ENCODE assay signal across 31 cellular contexts in the genomic region with DNA sequence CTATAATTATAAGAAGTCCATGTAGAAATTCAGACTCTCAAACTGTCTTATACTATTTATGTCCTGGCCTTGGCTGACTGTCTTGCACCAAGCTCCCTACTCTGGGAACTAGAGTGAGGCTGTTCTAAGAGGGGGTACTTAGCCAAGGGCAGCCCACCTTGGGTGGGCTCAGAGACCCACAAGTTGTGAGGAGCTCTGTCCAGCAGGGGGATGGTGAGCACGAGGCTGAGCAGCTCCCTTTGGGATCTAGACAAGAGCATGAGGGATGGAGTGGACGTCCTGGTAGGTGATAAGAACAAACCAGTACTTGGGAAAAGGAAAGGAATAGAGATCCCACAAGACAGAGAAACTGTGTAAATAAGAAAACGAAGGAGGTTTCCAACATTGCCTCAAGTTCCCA.
A peak's percentile ranks its signal among the peaks of the same experiment; 100 is the strongest.
DNase-seq lines count a peak whose midpoint lies in the region; ATAC-seq and TF ChIP-seq lines count a peak whose summit lies in the region.
"Had no signal": no experiment of that assay in that cellular context is flagged by ENCODE, and none has a peak within 500 bp of the region (broad histone marks: within the 10 kb centered on the region; RNA-seq: fewer than 3 reads in every experiment).

No MANE protein-coding gene starts in this region.

- H3K27me3 Mint-ChIP-seq in WTC11 (ENCODE audit: low read depth) (no peaks in the 10 kb centered on the region; the same call in 1 of the 2 replicates), neural progenitor cell (ENCODE audit: insufficient read depth, low read depth) (no peaks in the 10 kb centered on the region)
- peaks cover 12% of the 10 kb centered on the region for H3K27me3 Mint-ChIP-seq in activated T-helper 17 cell treated with anti-CD3 and anti-CD28 coated beads, Interleukin-2, amount 50 U/mL, for 72 hours

- peaks cover 37% of the 10 kb centered on the region for H3K4me1 ChIP-seq in neural progenitor cell
- no peaks in the 10 kb centered on the region for H3K4me1 ChIP-seq in colonic mucosa
- H3K4me1 ChIP-seq: parathyroid adenoma had no signal

- H2AFZ ChIP-seq in neural progenitor cell (replicated peaks) = no peak overlapping the region
- H2AFZ ChIP-seq: parathyroid adenoma had no signal

- DNase-seq in GM12864 (ENCODE audit: low read depth) (no peak), WTC11 (ENCODE audit: low spot score) (peak; percentile 61), epithelial cell of proximal tubule (ENCODE audit: low read depth) (no peak), neural progenitor cell (ENCODE audit: low spot score) (peak; percentile 62), colonic mucosa (no peak), medulla oblongata (ENCODE audit: extremely low spot score) (no peak), HPDE6-E6E7 (ENCODE audit: extremely low spot score) (no peak)
- DNase-seq: activated CD4-positive, alpha-beta T cell treated with anti-CD3 and anti-CD28 coated beads for 48 hours; activated CD8-positive, alpha-beta memory T cell treated with anti-CD3 and anti-CD28 coated beads for 24 hours; activated naive CD8-positive, alpha-beta T cell treated with anti-CD3 and anti-CD28 coated beads for 36 hours; activated T-cell treated with anti-CD3 and anti-CD28 coated beads for 4 hours; anterior cingulate cortex; CD4-positive, alpha-beta T cell; esophagus squamous epithelium; HCEC 1CT; hippocampal formation; Karpas-422; mesenchymal stem cell; MV-4-11; NCI-H1436 treated with DMSO at 0.1 percent for 48 hours; NCI-H2081 treated with DMSO at 0.1 percent for 48 hours; NCI-H226; right cardiac atrium; Right ventricle myocardium superior; spleen; stimulated activated CD4-positive, alpha-beta T cell treated with anti-CD3 and anti-CD28 coated beads, Interleukin-2, amount 100 ng/mL, for 24 hours; stimulated activated naive CD8-positive, alpha-beta T cell treated with anti-CD3 and anti-CD28 coated beads, Interleukin-15, Interleukin-2, amounts not matched to agents 100 U/mL and 50 U/mL, for 24 hours had no signal

- H4K20me1 ChIP-seq in neural progenitor cell (ENCODE audit: low read depth) = no peaks in the 10 kb centered on the region

- H3K4me1 Mint-ChIP-seq in WTC11 (peaks cover 31% of the 10 kb centered on the region), neural progenitor cell (peaks cover 25% of the 10 kb centered on the region)
- H3K4me1 Mint-ChIP-seq in activated T-helper 17 cell treated with anti-CD3 and anti-CD28 coated beads, Interleukin-2, amount 50 U/mL, for 72 hours = no peaks in the 10 kb centered on the region
- H3K4me1 Mint-ChIP-seq: activated naive CD8-positive, alpha-beta T cell treated with anti-CD3 and anti-CD28 coated beads for 36 hours had no signal

- H3K27ac Mint-ChIP-seq in WTC11 = no peak overlapping the region
- H3K27ac Mint-ChIP-seq in neural progenitor cell = no peak overlapping the region
- H3K27ac Mint-ChIP-seq in activated T-helper 17 cell treated with anti-CD3 and anti-CD28 coated beads, Interleukin-2, amount 50 U/mL, for 72 hours = no peak overlapping the region
- H3K27ac Mint-ChIP-seq: activated naive CD8-positive, alpha-beta T cell treated with anti-CD3 and anti-CD28 coated beads for 36 hours; CD4-positive, alpha-beta T cell had no signal

- H3K4me2 ChIP-seq in neural progenitor cell = no peak overlapping the region

- H3K4me3 ChIP-seq in GM12864 (ENCODE audit: low read depth, low read length) (no peak overlapping the region), epithelial cell of proximal tubule (ENCODE audit: low read depth, low read length) (no peak overlapping the region), neural progenitor cell (no peak overlapping the region), colonic mucosa (no peak overlapping the region)
- H3K4me3 ChIP-seq: esophagus squamous epithelium, spleen had no signal

- H3K27ac ChIP-seq in neural progenitor cell (no peak overlapping the region), colonic mucosa (no peak overlapping the region)
- H3K27ac ChIP-seq: esophagus squamous epithelium, parathyroid adenoma, spleen had no signal

- no peaks in the 10 kb centered on the region for H3K9me3 ChIP-seq in neural progenitor cell (ENCODE audit: low read depth)
- no peaks in the 10 kb centered on the region for H3K9me3 ChIP-seq in colonic mucosa
- H3K9me3 ChIP-seq: esophagus squamous epithelium had no signal

- peak; percentile 50 for ATAC-seq in WTC11
- no peak for ATAC-seq in activated T-helper 17 cell treated with anti-CD3 and anti-CD28 coated beads, Interleukin-2, amount 50 U/mL, for 72 hours (replicated peaks)
- ATAC-seq: HepG2; Panc1; right cardiac atrium; stimulated activated naive CD8-positive, alpha-beta T cell treated with anti-CD3 and anti-CD28 coated beads, Interleukin-15, Interleukin-2, amounts not matched to agents 100 U/mL and 50 U/mL, for 24 hours had no signal

- H3K79me2 ChIP-seq in neural progenitor cell (ENCODE audit: low read depth) = no peaks in the 10 kb centered on the region
- H3K79me2 ChIP-seq: parathyroid adenoma had no signal

- H3K4me3 Mint-ChIP-seq in WTC11 (no peak overlapping the region), neural progenitor cell (no peak overlapping the region)
- H3K4me3 Mint-ChIP-seq in activated T-helper 17 cell treated with anti-CD3 and anti-CD28 coated beads, Interleukin-2, amount 50 U/mL, for 72 hours = no peak overlapping the region
- H3K4me3 Mint-ChIP-seq: activated naive CD8-positive, alpha-beta T cell treated with anti-CD3 and anti-CD28 coated beads for 36 hours; CD4-positive, alpha-beta T cell had no signal

- H3K9ac ChIP-seq in neural progenitor cell = no peak overlapping the region
- no peak overlapping the region for H3K9ac ChIP-seq in colonic mucosa (ENCODE audit: low read depth in 2 of 2, low read length in 2 of 2)
- H3K9ac ChIP-seq: parathyroid adenoma had no signal

- intact Hi-C loops in colonic mucosa (cut with DNase I) = no loop called here

- CTCF ChIA-PET in WTC11 (lab: Charles Lee) = interaction anchor here (0.6 to 1.4 kb wide), 16 partner anchors 14 to 350 kb away, joined by 3 to 11 read pairs (median 4); no protein-coding TSS in a partner anchor

- H3K36me3 Mint-ChIP-seq in WTC11 (peaks cover 11% of the 10 kb centered on the region), neural progenitor cell (peaks cover 4% of the 10 kb centered on the region)
- no peaks in the 10 kb centered on the region for H3K36me3 Mint-ChIP-seq in activated T-helper 17 cell treated with anti-CD3 and anti-CD28 coated beads, Interleukin-2, amount 50 U/mL, for 72 hours (ENCODE audit: low read depth)
- H3K36me3 Mint-ChIP-seq: activated naive CD8-positive, alpha-beta T cell treated with anti-CD3 and anti-CD28 coated beads for 36 hours had no signal

- POLR2A ChIA-PET in WTC11 (lab: Charles Lee) = no interaction called here

- H3K36me3 ChIP-seq in neural progenitor cell (no peaks in the 10 kb centered on the region), colonic mucosa (no peaks in the 10 kb centered on the region)
- H3K36me3 ChIP-seq: esophagus squamous epithelium, spleen had no signal

- H3K27me3 ChIP-seq in neural progenitor cell (no peaks in the 10 kb centered on the region), colonic mucosa (no peaks in the 10 kb centered on the region)
- H3K27me3 ChIP-seq: esophagus squamous epithelium had no signal

- H3F3A ChIP-seq in neural progenitor cell (ENCODE audit: low read depth) = peaks cover 10% of the 10 kb centered on the region

- TF ChIP-seq CTCF in GM12864 (IDR thresholded peaks at IDR 0.05; ENCODE audit: low read depth, low read length, missing control alignments) (peak; percentile 2), WTC11 (IDR thresholded peaks at IDR 0.05) (0 out of 2 replicates have a peak, but pooled peaks have one; percentile 35), epithelial cell of proximal tubule (conservative IDR thresholded peaks at IDR 0.05; ENCODE audit: low read depth, low read length) (peak; percentile 12), neural progenitor cell (IDR thresholded peaks at IDR 0.05) (peak; percentile 54), colonic mucosa (IDR thresholded peaks at IDR 0.05) (no peak)

- H3K9me3 Mint-ChIP-seq in WTC11 (peaks cover 9% of the 10 kb centered on the region), neural progenitor cell (peaks cover 7% of the 10 kb centered on the region)
- no peaks in the 10 kb centered on the region for H3K9me3 Mint-ChIP-seq in activated T-helper 17 cell treated with anti-CD3 and anti-CD28 coated beads, Interleukin-2, amount 50 U/mL, for 72 hours
- H3K9me3 Mint-ChIP-seq: activated naive CD8-positive, alpha-beta T cell treated with anti-CD3 and anti-CD28 coated beads for 36 hours; CD4-positive, alpha-beta T cell had no signal

TF ChIP-seq in WTC11, 78 proteins besides CTCF, POLR2A, EP300 and RAD21 (continues in another document):
- TF ChIP-seq, protein P1, sequence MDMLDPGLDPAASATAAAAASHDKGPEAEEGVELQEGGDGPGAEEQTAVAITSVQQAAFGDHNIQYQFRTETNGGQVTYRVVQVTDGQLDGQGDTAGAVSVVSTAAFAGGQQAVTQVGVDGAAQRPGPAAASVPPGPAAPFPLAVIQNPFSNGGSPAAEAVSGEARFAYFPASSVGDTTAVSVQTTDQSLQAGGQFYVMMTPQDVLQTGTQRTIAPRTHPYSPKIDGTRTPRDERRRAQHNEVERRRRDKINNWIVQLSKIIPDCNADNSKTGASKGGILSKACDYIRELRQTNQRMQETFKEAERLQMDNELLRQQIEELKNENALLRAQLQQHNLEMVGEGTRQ (CRISPR knock-in tag; IDR thresholded peaks at IDR 0.05) = no peak
- TF ChIP-seq, protein P2, sequence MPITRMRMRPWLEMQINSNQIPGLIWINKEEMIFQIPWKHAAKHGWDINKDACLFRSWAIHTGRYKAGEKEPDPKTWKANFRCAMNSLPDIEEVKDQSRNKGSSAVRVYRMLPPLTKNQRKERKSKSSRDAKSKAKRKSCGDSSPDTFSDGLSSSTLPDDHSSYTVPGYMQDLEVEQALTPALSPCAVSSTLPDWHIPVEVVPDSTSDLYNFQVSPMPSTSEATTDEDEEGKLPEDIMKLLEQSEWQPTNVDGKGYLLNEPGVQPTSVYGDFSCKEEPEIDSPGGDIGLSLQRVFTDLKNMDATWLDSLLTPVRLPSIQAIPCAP (CRISPR knock-in tag; IDR thresholded peaks at IDR 0.05) = no peak
- TF ChIP-seq, protein P3, sequence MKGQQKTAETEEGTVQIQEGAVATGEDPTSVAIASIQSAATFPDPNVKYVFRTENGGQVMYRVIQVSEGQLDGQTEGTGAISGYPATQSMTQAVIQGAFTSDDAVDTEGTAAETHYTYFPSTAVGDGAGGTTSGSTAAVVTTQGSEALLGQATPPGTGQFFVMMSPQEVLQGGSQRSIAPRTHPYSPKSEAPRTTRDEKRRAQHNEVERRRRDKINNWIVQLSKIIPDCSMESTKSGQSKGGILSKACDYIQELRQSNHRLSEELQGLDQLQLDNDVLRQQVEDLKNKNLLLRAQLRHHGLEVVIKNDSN (CRISPR knock-in tag; IDR thresholded peaks at IDR 0.05) = no peak
- TF ChIP-seq RORB (CRISPR knock-in tag; IDR thresholded peaks at IDR 0.05) (no peak), NFATC4 (CRISPR knock-in tag; IDR thresholded peaks at IDR 0.05) (no peak), RELA (CRISPR knock-in tag; IDR thresholded peaks at IDR 0.05; ENCODE audit: borderline replicate concordance) (no peak), FOXJ3 (CRISPR knock-in tag; IDR thresholded peaks at IDR 0.05; ENCODE audit: borderline replicate concordance) (no peak), ZBTB21 (CRISPR knock-in tag; IDR thresholded peaks at IDR 0.05; ENCODE audit: borderline replicate concordance) (no peak)

Comparison
In these comparisons a context has a peak if more than half of its experiments do, and no peak if none do; other contexts are left out.
1. DNase-seq: peak in WTC11 (single experiment) and neural progenitor cell (single experiment); none in GM12864 (single experiment), epithelial cell of proximal tubule (single experiment), colonic mucosa (single experiment), medulla oblongata (single experiment) and HPDE6-E6E7 (single experiment).